In genomic region chrX:141589408-141589807, GRCh38 we compare ENCODE assay signal across 21 cellular contexts. TPM values are rescaled to one million over a fixed set of nuclear protein-coding genes. Genes with fewer than 3 reads are reported as not detected.
"Had no signal": no experiment of that assay in that cellular context is flagged by ENCODE, and none has a peak within 500 bp of the region (broad histone marks: within the 10 kb centered on the region; RNA-seq: fewer than 3 reads in every experiment).

TSS of gene SPANXA2 (plus strand) at chrX:141589708. CDS start at chrX:141589768, 60 bp downstream.

RNA-seq across cellular contexts. Expression of gene SPANXA2, which starts in this region (rescaled TPM):
- total RNA-seq: activated naive CD4-positive, alpha-beta T cell treated with anti-CD3 and anti-CD28 coated beads for 36 hours; activated naive CD4-positive, alpha-beta T cell treated with anti-CD3 and anti-CD28 coated beads, Interleukin-2, amount 50 U/mL, for 72 hours; activated naive CD8-positive, alpha-beta T cell treated with anti-CD3 and anti-CD28 coated beads for 36 hours; activated naive CD8-positive, alpha-beta T cell treated with anti-CD3 and anti-CD28 coated beads, Interleukin-2, amount 10 ng/mL, durations not matched to agents 7 days and 5 days; activated T-cell treated with anti-CD3 and anti-CD28 coated beads, Interleukin-2, amount 50 U/mL, for 4 hours; activated T-cell treated with anti-CD3 and anti-CD28 coated beads, Interleukin-2, amount 50 U/mL, for 72 hours; activated T-helper 1 cell treated with anti-CD3 and anti-CD28 coated beads, Interleukin-12 subunit alpha, Interleukin-12 subunit beta, Interleukin-2, Interleukin-4 antibody, amounts not matched to agents 30 ng/mL and 10 ng/mL and 1 ng/mL, durations not matched to agents 14 hours and 24 hours and 36 hours; activated T-helper 17 cell treated with anti-CD3 and anti-CD28 coated beads, Interleukin-2, amount 50 U/mL, for 72 hours; activated T-helper 2 cell treated with anti-CD3 and anti-CD28 coated beads, Interferon-gamma antibody, Interleukin-2, Interleukin-4, amounts not matched to agents 10 μg/mL and 5 μg/mL and 100 μg/mL, durations not matched to agents 14 hours and 24 hours and 36 hours; adrenal gland; aorta; ascending aorta; astrocyte; body of pancreas; breast epithelium; bronchial epithelial cell; cardiac muscle cell; cardiac septum; cerebellum; chondrocyte had no signal
- polyA plus RNA-seq: adipose tissue, adrenal gland, aorta, cardiac muscle cell had no signal
